ENCODE assay signal across 1 cellular context in the genomic region with DNA sequence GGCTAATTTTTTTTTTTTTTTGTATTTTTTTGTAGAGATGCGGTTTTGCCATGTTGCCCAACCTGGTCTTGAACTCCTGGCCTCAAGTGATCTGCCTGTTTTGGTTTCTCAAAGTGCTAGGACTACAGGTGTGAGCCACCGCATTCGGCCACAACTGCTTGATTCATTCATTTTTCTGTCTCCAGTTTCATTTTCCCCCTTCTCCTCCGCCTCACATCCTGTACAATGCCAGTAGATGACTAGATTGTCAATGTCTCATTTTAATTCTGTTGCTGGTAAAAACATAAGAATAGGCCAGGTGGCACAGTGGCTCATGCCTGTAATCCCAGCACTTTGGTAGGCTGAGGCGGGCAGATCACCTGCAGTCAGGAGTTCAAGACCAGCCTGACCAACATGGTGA.
TF ChIP-seq lines count a peak whose summit lies in the region.

No MANE protein-coding gene starts in this region.

TF ChIP-seq in GM12878, 131 proteins besides CTCF, POLR2A, EP300 and RAD21 (continued from another document and continues in another):
- TF ChIP-seq, protein P1, sequence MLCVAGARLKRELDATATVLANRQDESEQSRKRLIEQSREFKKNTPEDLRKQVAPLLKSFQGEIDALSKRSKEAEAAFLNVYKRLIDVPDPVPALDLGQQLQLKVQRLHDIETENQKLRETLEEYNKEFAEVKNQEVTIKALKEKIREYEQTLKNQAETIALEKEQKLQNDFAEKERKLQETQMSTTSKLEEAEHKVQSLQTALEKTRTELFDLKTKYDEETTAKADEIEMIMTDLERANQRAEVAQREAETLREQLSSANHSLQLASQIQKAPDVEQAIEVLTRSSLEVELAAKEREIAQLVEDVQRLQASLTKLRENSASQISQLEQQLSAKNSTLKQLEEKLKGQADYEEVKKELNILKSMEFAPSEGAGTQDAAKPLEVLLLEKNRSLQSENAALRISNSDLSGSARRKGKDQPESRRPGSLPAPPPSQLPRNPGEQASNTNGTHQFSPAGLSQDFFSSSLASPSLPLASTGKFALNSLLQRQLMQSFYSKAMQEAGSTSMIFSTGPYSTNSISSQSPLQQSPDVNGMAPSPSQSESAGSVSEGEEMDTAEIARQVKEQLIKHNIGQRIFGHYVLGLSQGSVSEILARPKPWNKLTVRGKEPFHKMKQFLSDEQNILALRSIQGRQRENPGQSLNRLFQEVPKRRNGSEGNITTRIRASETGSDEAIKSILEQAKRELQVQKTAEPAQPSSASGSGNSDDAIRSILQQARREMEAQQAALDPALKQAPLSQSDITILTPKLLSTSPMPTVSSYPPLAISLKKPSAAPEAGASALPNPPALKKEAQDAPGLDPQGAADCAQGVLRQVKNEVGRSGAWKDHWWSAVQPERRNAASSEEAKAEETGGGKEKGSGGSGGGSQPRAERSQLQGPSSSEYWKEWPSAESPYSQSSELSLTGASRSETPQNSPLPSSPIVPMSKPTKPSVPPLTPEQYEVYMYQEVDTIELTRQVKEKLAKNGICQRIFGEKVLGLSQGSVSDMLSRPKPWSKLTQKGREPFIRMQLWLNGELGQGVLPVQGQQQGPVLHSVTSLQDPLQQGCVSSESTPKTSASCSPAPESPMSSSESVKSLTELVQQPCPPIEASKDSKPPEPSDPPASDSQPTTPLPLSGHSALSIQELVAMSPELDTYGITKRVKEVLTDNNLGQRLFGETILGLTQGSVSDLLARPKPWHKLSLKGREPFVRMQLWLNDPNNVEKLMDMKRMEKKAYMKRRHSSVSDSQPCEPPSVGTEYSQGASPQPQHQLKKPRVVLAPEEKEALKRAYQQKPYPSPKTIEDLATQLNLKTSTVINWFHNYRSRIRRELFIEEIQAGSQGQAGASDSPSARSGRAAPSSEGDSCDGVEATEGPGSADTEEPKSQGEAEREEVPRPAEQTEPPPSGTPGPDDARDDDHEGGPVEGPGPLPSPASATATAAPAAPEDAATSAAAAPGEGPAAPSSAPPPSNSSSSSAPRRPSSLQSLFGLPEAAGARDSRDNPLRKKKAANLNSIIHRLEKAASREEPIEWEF (IDR thresholded peaks at IDR 0.05; ENCODE audit: insufficient replicate concordance, low read depth, low read length): no peak
- no peak for TF ChIP-seq TARDBP (IDR thresholded peaks at IDR 0.05; ENCODE audit: borderline replicate concordance)
- TF ChIP-seq KAT2A (conservative IDR thresholded peaks at IDR 0.05; ENCODE audit: control insufficient read depth, low read depth, low read length): no peak
- TF ChIP-seq ZNF24 (IDR thresholded peaks at IDR 0.05): peak; percentile 94
- TF ChIP-seq POLR2AphosphoS2 (IDR thresholded peaks at IDR 0.05; ENCODE audit: low read depth, low read length): no peak
- TF ChIP-seq RELA (IDR thresholded peaks at IDR 0.05; ENCODE audit: borderline replicate concordance, partially characterized antibody): no peak
- no peak for TF ChIP-seq YBX1 (IDR thresholded peaks at IDR 0.05)
- TF ChIP-seq RFX5 (IDR thresholded peaks at IDR 0.05; ENCODE audit: low read depth, low read length): no peak
- peak; percentile 20; the same call in 1 of the 2 replicates for TF ChIP-seq BCL11A (IDR thresholded peaks at IDR 0.05; ENCODE audit: low read depth, low read length)
- 0 out of 2 replicates have a peak, but pooled peaks have one; percentile 8 for TF ChIP-seq NR2F1 (conservative IDR thresholded peaks at IDR 0.05)
- TF ChIP-seq GATAD2B (conservative IDR thresholded peaks at IDR 0.05; ENCODE audit: low read depth): peak; percentile 46; the same call in 1 of the 2 replicates
- TF ChIP-seq ZBTB33 (IDR thresholded peaks at IDR 0.05): no peak
- no peak for TF ChIP-seq RAD51 (IDR thresholded peaks at IDR 0.05)
- no peak for TF ChIP-seq E4F1 (IDR thresholded peaks at IDR 0.05; ENCODE audit: borderline replicate concordance, partially characterized antibody)
- TF ChIP-seq, protein P2, sequence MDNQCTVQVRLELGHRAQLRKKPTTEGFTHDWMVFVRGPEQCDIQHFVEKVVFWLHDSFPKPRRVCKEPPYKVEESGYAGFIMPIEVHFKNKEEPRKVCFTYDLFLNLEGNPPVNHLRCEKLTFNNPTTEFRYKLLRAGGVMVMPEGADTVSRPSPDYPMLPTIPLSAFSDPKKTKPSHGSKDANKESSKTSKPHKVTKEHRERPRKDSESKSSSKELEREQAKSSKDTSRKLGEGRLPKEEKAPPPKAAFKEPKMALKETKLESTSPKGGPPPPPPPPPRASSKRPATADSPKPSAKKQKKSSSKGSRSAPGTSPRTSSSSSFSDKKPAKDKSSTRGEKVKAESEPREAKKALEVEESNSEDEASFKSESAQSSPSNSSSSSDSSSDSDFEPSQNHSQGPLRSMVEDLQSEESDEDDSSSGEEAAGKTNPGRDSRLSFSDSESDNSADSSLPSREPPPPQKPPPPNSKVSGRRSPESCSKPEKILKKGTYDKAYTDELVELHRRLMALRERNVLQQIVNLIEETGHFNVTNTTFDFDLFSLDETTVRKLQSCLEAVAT (IDR thresholded peaks at IDR 0.05): peak; percentile 82
- TF ChIP-seq TBL1XR1 (IDR thresholded peaks at IDR 0.05; ENCODE audit: low read depth, low read length): no peak
- TF ChIP-seq KLF5 (IDR thresholded peaks at IDR 0.05; ENCODE audit: partially characterized antibody): peak; percentile 48
- TF ChIP-seq FOXM1 (IDR thresholded peaks at IDR 0.05; ENCODE audit: low read depth, low read length): no peak
- TF ChIP-seq, protein P3, sequence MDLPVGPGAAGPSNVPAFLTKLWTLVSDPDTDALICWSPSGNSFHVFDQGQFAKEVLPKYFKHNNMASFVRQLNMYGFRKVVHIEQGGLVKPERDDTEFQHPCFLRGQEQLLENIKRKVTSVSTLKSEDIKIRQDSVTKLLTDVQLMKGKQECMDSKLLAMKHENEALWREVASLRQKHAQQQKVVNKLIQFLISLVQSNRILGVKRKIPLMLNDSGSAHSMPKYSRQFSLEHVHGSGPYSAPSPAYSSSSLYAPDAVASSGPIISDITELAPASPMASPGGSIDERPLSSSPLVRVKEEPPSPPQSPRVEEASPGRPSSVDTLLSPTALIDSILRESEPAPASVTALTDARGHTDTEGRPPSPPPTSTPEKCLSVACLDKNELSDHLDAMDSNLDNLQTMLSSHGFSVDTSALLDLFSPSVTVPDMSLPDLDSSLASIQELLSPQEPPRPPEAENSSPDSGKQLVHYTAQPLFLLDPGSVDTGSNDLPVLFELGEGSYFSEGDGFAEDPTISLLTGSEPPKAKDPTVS (IDR thresholded peaks at IDR 0.05; ENCODE audit: low read depth, low read length): no peak
- TF ChIP-seq RUNX3 (IDR thresholded peaks at IDR 0.05; ENCODE audit: low read length): peak; percentile 91
- TF ChIP-seq BACH1 (IDR thresholded peaks at IDR 0.05; ENCODE audit: borderline replicate concordance): no peak
- TF ChIP-seq ASH2L (IDR thresholded peaks at IDR 0.05; ENCODE audit: borderline replicate concordance, low read depth): no peak
- TF ChIP-seq TCF7 (IDR thresholded peaks at IDR 0.05; ENCODE audit: borderline replicate concordance): no peak
- TF ChIP-seq HDAC2 (IDR thresholded peaks at IDR 0.05): no peak
- peak; percentile 96 for TF ChIP-seq NBN (IDR thresholded peaks at IDR 0.05)
- no peak for TF ChIP-seq ZZZ3 (IDR thresholded peaks at IDR 0.05; ENCODE audit: control insufficient read depth, insufficient read length, low read depth)
- peak; percentile 86; the same call in 1 of the 2 replicates for TF ChIP-seq TCF3 (IDR thresholded peaks at IDR 0.05; ENCODE audit: borderline replicate concordance, insufficient read depth, low read depth, low read length)
- no peak for TF ChIP-seq NFXL1 (IDR thresholded peaks at IDR 0.05; ENCODE audit: borderline replicate concordance)
- no peak for TF ChIP-seq NFYA (IDR thresholded peaks at IDR 0.05; ENCODE audit: borderline replicate concordance, low read depth, low read length)
- TF ChIP-seq REST (IDR thresholded peaks at IDR 0.05; ENCODE audit: low read depth, low read length): no peak
- TF ChIP-seq EED (IDR thresholded peaks at IDR 0.05; ENCODE audit: low read depth): peak; percentile 66
- TF ChIP-seq RBBP5 (conservative IDR thresholded peaks at IDR 0.05): no peak
- no peak for TF ChIP-seq SREBF2 (IDR thresholded peaks at IDR 0.05; ENCODE audit: low read length)
- TF ChIP-seq KDM1A (IDR thresholded peaks at IDR 0.05; ENCODE audit: borderline replicate concordance): no peak
- TF ChIP-seq POLR2AphosphoS5 (IDR thresholded peaks at IDR 0.05; ENCODE audit: low read length): no peak
- TF ChIP-seq SMAD5 (IDR thresholded peaks at IDR 0.05; ENCODE audit: low read depth): no peak
- TF ChIP-seq IKZF2 (IDR thresholded peaks at IDR 0.05): peak; percentile 78 to 82
- TF ChIP-seq JUND (IDR thresholded peaks at IDR 0.05; ENCODE audit: low read depth, low read length): no peak
- TF ChIP-seq HDAC6 (IDR thresholded peaks at IDR 0.05; ENCODE audit: unreplicated experiment): no peak
- TF ChIP-seq ZNF592 (IDR thresholded peaks at IDR 0.05): no peak
- TF ChIP-seq SUPT20H (IDR thresholded peaks at IDR 0.05; ENCODE audit: borderline replicate concordance, control insufficient read depth, low read depth, low read length): no peak
